In the genomic region with DNA sequence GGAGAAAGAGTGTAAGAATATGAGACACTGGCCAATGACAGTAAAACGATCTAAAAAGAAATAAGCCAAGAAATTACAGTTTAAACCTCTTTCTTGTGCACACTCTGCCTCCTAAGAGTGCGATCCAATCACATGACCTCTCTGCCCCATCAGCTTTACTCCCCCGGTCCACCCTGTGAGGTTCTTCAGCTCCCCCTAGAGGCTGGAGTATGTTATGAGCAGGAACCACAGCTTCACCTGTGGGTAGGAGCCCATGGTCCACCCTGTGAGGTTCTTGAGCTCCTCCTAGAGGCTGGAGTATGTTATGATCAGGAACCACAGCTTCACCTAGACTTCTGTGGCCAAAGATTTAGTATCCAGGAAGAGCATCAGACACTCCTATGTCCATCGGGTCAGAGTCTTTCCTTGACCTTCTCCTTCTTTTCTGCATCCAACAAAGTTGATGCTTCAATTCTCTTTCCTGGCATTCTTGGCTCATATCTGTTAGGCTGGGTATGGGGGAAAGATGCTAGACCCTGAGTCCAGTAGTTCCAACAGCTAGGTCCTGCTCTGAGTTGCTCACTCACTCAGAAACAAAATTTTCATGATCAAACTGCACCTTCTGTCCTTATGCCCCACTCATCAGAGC, we compare ENCODE assay signal across 8 cellular contexts.
DNase-seq lines count a peak whose midpoint lies in the region; ATAC-seq and TF ChIP-seq lines count a peak whose summit lies in the region.

No MANE protein-coding gene starts in this region.

- peak; percentile 38 for DNase-seq in NCI-H1436 treated with DMSO at 0.1 percent for 48 hours (lab: John Stamatoyannopoulos, UW)
- peak; percentile 67 for DNase-seq in colonic mucosa
- DNase-seq in lung microvascular endothelial cell (ENCODE audit: low read depth in 2 of 2) = peak; percentile 61 to 79
- peak; percentile 44 for DNase-seq in superior temporal gyrus (ENCODE audit: extremely low spot score)

- no peak overlapping the region for H3K27ac ChIP-seq in C4-2B
- no peak overlapping the region for H3K27ac ChIP-seq in colonic mucosa

- peak; percentile 92 for ATAC-seq in GM18861 (IDR thresholded peaks at IDR 0.05; ENCODE audit: unreplicated experiment)
- ATAC-seq in HG02973 (IDR thresholded peaks at IDR 0.05; ENCODE audit: unreplicated experiment) = peak; percentile 97
- ATAC-seq in SK-N-SH treated with all-trans-retinoic acid at 6 μM for 48 hours = peak; percentile 95

- H3K4me3 ChIP-seq in colonic mucosa = no peak overlapping the region

- intact Hi-C loops in colonic mucosa (cut with DNase I) = no loop called here

- H3K27me3 ChIP-seq in colonic mucosa = no peaks in the 10 kb centered on the region

- TF ChIP-seq CTCF in C4-2B (conservative IDR thresholded peaks at IDR 0.05) (peak; percentile 100), colonic mucosa (IDR thresholded peaks at IDR 0.05) (peak; percentile 94)

- H3K9me3 ChIP-seq in colonic mucosa = no peaks in the 10 kb centered on the region

- H3K4me1 ChIP-seq in colonic mucosa = no peaks in the 10 kb centered on the region

- no peak overlapping the region for H3K9ac ChIP-seq in colonic mucosa (ENCODE audit: low read depth in 2 of 2, low read length in 2 of 2)

- no peaks in the 10 kb centered on the region for H3K36me3 ChIP-seq in colonic mucosa

TF ChIP-seq in SK-N-SH treated with all-trans-retinoic acid at 6 μM for 48 hours, 23 proteins besides CTCF, POLR2A, EP300 and RAD21:
- no peak for TF ChIP-seq ZNF565 (CRISPR knock-in tag; conservative IDR thresholded peaks at IDR 0.05; ENCODE audit: low read depth)
- no peak for TF ChIP-seq ZFP30 (CRISPR knock-in tag; IDR thresholded peaks at IDR 0.05)
- no peak for TF ChIP-seq SNAI2 (CRISPR knock-in tag; IDR thresholded peaks at IDR 0.05)
- no peak for TF ChIP-seq CREB5 (CRISPR knock-in tag; IDR thresholded peaks at IDR 0.05; ENCODE audit: low read depth)
- no peak for TF ChIP-seq ZFP3 (CRISPR knock-in tag; IDR thresholded peaks at IDR 0.05)
- no peak for TF ChIP-seq OSR1 (CRISPR knock-in tag; IDR thresholded peaks at IDR 0.05)
- TF ChIP-seq GLIS3 (CRISPR knock-in tag; IDR thresholded peaks at IDR 0.05) = no peak
- TF ChIP-seq CSDC2 (CRISPR knock-in tag; IDR thresholded peaks at IDR 0.05) = no peak
- no peak for TF ChIP-seq TSHZ2 (CRISPR knock-in tag; IDR thresholded peaks at IDR 0.05)
- TF ChIP-seq ZNF8 (CRISPR knock-in tag; IDR thresholded peaks at IDR 0.05) = no peak
- TF ChIP-seq ESRRG (CRISPR knock-in tag; IDR thresholded peaks at IDR 0.05) = no peak
- no peak for TF ChIP-seq ISL1 (CRISPR knock-in tag; IDR thresholded peaks at IDR 0.05)
- TF ChIP-seq CSRNP3 (CRISPR knock-in tag; IDR thresholded peaks at IDR 0.05) = no peak
- TF ChIP-seq TCF4 (CRISPR knock-in tag; IDR thresholded peaks at IDR 0.05; ENCODE audit: borderline replicate concordance) = no peak
- TF ChIP-seq ZC3H10 (CRISPR knock-in tag; IDR thresholded peaks at IDR 0.05) = no peak
- TF ChIP-seq RARB (CRISPR knock-in tag; IDR thresholded peaks at IDR 0.05) = no peak
- no peak for TF ChIP-seq POU6F1 (CRISPR knock-in tag; IDR thresholded peaks at IDR 0.05; ENCODE audit: borderline replicate concordance, low read depth)
